1 cellular context compared by ENCODE assay signal in the genomic region with DNA sequence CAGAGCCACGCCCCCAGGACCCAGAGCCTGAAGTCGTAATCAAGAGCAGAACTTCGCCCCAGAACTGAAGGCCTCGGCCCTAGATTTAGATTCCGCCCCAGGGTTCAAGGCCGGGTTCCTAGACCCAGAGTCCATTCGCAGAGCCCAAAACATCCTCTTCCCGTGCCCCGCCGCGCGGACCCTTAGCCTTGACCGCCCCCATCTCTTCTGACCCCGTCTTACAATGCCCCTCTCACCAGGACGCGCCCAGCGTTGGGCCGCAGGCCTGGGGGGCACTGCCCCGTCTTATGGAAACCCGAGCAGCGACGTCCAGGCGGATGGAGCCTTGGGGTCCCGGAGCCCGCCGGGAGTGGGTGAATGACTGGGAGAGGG.
TF ChIP-seq lines count a peak whose summit lies in the region.

No MANE protein-coding gene starts in this region.

TF ChIP-seq in HepG2, 621 proteins besides CTCF, POLR2A, EP300 and RAD21 (continued from another document and continues in another):
- TF ChIP-seq, protein P1, sequence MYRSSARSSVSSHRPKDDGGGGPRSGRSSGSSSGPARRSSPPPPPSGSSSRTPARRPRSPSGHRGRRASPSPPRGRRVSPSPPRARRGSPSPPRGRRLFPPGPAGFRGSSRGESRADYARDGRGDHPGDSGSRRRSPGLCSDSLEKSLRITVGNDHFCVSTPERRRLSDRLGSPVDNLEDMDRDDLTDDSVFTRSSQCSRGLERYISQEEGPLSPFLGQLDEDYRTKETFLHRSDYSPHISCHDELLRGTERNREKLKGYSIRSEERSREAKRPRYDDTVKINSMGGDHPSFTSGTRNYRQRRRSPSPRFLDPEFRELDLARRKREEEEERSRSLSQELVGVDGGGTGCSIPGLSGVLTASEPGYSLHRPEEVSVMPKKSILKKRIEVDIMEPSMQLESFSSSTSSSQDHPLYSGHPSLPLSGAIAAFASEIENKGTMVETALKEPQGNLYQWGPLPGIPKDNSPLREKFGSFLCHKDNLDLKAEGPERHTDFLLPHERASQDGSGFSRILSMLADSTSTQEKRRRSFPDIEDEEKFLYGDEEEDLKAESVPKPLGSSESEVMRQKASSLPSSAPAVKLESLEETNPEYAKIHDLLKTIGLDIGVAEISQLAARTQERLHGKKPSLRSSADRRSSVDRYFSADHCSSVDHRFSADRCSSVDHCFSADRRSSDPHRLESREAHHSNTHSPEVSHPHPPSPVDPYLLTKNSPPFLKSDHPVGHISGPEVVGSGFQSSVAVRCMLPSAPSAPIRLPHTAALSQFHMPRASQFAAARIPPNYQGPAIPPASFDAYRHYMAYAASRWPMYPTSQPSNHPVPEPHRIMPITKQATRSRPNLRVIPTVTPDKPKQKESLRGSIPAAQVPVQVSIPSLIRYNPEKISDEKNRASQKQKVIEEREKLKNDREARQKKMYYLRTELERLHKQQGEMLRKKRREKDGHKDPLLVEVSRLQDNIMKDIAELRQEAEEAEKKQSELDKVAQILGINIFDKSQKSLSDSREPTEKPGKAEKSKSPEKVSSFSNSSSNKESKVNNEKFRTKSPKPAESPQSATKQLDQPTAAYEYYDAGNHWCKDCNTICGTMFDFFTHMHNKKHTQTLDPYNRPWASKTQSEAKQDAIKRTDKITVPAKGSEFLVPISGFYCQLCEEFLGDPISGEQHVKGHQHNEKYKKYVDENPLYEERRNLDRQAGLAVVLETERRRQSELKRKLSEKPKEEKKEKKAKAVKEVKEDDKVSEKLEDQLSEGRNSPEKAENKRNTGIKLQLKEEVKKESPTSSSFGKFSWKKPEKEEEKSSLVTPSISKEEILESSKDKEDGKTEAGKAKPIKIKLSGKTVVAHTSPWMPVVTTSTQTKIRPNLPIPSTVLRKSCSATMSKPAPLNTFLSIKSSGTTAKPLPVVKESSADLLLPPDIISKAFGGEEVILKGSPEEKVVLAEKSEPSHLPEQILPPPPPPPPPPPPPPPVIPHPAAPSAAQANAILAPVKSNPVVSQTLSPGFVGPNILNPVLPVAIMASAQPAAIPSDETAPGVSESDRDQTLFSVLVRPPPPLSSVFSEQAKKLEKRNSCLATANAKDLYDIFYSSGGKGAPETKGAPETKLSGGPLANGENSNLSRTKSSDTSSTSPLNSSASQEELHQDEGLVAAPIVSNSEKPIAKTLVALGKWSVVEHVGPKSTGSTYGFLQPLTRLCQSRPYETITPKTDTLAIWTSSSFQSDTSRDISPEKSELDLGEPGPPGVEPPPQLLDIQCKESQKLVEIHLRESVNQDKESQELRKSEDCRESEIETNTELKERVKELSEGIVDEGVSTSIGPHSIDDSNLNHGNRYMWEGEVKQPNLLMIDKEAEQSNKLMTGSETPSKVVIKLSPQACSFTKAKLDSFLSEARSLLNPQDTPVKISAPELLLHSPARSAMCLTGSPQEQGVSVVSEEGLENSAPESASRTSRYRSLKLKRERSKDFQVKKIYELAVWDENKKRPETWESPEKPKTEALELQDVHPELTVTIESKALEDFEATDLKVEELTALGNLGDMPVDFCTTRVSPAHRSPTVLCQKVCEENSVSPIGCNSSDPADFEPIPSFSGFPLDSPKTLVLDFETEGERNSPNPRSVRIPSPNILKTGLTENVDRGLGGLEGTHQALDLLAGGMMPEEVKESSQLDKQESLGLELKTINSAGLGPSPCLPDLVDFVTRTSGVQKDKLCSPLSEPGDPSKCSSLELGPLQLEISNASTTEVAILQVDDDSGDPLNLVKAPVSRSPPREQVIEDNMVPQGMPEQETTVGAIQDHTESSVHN (CRISPR knock-in tag; IDR thresholded peaks at IDR 0.05): no peak
- TF ChIP-seq RBM39 (IDR thresholded peaks at IDR 0.05; ENCODE audit: low read depth, low read length, poor library complexity, severe bottlenecking): no peak
- no peak for TF ChIP-seq GTF2F1 (IDR thresholded peaks at IDR 0.05; ENCODE audit: low read length)
- TF ChIP-seq ZNF792 (CRISPR knock-in tag; IDR thresholded peaks at IDR 0.05): 0 out of 2 replicates have a peak, but pooled peaks have one; percentile 29
- TF ChIP-seq KAT7 (CRISPR knock-in tag; IDR thresholded peaks at IDR 0.05; ENCODE audit: borderline replicate concordance): no peak
- TF ChIP-seq FOXK2 (IDR thresholded peaks at IDR 0.05): no peak
- no peak for TF ChIP-seq ZNF24 (IDR thresholded peaks at IDR 0.05)
- no peak for TF ChIP-seq ZSCAN29 (CRISPR knock-in tag; conservative IDR thresholded peaks at IDR 0.05)
- TF ChIP-seq, protein P2, sequence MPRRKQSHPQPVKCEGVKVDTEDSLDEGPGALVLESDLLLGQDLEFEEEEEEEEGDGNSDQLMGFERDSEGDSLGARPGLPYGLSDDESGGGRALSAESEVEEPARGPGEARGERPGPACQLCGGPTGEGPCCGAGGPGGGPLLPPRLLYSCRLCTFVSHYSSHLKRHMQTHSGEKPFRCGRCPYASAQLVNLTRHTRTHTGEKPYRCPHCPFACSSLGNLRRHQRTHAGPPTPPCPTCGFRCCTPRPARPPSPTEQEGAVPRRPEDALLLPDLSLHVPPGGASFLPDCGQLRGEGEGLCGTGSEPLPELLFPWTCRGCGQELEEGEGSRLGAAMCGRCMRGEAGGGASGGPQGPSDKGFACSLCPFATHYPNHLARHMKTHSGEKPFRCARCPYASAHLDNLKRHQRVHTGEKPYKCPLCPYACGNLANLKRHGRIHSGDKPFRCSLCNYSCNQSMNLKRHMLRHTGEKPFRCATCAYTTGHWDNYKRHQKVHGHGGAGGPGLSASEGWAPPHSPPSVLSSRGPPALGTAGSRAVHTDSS (CRISPR knock-in tag; conservative IDR thresholded peaks at IDR 0.05): no peak
- TF ChIP-seq, protein P3, sequence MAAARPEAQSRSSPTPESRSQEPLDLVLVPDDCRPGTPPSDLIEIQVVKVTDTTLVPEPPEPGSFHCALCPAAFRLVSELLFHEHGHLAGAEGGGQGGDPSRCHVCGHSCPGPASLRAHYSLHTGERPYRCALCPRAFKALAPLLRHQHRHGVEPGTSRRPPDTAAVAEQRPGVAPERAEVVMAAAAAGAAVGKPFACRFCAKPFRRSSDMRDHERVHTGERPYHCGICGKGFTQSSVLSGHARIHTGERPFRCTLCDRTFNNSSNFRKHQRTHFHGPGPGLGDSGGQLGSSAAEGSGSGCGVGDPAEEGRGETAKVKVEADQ (CRISPR knock-in tag; IDR thresholded peaks at IDR 0.05; ENCODE audit: borderline replicate concordance): no peak
- TF ChIP-seq, protein P4, sequence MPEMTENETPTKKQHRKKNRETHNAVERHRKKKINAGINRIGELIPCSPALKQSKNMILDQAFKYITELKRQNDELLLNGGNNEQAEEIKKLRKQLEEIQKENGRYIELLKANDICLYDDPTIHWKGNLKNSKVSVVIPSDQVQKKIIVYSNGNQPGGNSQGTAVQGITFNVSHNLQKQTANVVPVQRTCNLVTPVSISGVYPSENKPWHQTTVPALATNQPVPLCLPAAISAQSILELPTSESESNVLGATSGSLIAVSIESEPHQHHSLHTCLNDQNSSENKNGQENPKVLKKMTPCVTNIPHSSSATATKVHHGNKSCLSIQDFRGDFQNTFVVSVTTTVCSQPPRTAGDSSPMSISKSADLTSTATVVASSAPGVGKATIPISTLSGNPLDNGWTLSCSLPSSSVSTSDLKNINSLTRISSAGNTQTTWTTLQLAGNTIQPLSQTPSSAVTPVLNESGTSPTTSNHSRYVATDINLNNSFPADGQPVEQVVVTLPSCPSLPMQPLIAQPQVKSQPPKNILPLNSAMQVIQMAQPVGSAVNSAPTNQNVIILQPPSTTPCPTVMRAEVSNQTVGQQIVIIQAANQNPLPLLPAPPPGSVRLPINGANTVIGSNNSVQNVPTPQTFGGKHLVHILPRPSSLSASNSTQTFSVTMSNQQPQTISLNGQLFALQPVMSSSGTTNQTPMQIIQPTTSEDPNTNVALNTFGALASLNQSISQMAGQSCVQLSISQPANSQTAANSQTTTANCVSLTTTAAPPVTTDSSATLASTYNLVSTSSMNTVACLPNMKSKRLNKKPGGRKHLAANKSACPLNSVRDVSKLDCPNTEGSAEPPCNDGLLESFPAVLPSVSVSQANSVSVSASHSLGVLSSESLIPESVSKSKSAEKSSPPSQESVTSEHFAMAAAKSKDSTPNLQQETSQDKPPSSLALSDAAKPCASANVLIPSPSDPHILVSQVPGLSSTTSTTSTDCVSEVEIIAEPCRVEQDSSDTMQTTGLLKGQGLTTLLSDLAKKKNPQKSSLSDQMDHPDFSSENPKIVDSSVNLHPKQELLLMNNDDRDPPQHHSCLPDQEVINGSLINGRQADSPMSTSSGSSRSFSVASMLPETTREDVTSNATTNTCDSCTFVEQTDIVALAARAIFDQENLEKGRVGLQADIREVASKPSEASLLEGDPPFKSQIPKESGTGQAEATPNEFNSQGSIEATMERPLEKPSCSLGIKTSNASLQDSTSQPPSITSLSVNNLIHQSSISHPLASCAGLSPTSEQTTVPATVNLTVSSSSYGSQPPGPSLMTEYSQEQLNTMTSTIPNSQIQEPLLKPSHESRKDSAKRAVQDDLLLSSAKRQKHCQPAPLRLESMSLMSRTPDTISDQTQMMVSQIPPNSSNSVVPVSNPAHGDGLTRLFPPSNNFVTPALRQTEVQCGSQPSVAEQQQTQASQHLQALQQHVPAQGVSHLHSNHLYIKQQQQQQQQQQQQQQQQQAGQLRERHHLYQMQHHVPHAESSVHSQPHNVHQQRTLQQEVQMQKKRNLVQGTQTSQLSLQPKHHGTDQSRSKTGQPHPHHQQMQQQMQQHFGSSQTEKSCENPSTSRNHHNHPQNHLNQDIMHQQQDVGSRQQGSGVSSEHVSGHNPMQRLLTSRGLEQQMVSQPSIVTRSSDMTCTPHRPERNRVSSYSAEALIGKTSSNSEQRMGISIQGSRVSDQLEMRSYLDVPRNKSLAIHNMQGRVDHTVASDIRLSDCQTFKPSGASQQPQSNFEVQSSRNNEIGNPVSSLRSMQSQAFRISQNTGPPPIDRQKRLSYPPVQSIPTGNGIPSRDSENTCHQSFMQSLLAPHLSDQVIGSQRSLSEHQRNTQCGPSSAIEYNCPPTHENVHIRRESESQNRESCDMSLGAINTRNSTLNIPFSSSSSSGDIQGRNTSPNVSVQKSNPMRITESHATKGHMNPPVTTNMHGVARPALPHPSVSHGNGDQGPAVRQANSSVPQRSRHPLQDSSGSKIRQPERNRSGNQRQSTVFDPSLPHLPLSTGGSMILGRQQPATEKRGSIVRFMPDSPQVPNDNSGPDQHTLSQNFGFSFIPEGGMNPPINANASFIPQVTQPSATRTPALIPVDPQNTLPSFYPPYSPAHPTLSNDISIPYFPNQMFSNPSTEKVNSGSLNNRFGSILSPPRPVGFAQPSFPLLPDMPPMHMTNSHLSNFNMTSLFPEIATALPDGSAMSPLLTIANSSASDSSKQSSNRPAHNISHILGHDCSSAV (CRISPR knock-in tag; IDR thresholded peaks at IDR 0.05; ENCODE audit: borderline replicate concordance): no peak
- TF ChIP-seq ZNF296 (CRISPR knock-in tag; conservative IDR thresholded peaks at IDR 0.05): no peak
- TF ChIP-seq CENPT (CRISPR knock-in tag; IDR thresholded peaks at IDR 0.05; ENCODE audit: low read depth): no peak
- no peak for TF ChIP-seq ZNF615 (CRISPR knock-in tag; IDR thresholded peaks at IDR 0.05; ENCODE audit: borderline replicate concordance)
- no peak for TF ChIP-seq DPF2 (CRISPR knock-in tag; IDR thresholded peaks at IDR 0.05; ENCODE audit: borderline replicate concordance, low read depth)
- no peak for TF ChIP-seq SRF (IDR thresholded peaks at IDR 0.05; ENCODE audit: low read depth, low read length)
- TF ChIP-seq ZNF431 (CRISPR knock-in tag; IDR thresholded peaks at IDR 0.05; ENCODE audit: borderline replicate concordance, low read depth): no peak
- TF ChIP-seq ARNT2 (CRISPR knock-in tag; IDR thresholded peaks at IDR 0.05; ENCODE audit: low read depth): no peak; the same call in 1 of the 2 replicates
- no peak for TF ChIP-seq NCOR1 (IDR thresholded peaks at IDR 0.05; ENCODE audit: borderline replicate concordance, low read length)
- TF ChIP-seq, protein P5, sequence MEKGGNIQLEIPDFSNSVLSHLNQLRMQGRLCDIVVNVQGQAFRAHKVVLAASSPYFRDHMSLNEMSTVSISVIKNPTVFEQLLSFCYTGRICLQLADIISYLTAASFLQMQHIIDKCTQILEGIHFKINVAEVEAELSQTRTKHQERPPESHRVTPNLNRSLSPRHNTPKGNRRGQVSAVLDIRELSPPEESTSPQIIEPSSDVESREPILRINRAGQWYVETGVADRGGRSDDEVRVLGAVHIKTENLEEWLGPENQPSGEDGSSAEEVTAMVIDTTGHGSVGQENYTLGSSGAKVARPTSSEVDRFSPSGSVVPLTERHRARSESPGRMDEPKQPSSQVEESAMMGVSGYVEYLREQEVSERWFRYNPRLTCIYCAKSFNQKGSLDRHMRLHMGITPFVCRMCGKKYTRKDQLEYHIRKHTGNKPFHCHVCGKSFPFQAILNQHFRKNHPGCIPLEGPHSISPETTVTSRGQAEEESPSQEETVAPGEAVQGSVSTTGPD (CRISPR knock-in tag; IDR thresholded peaks at IDR 0.05): no peak
- TF ChIP-seq ZNF556 (CRISPR knock-in tag; IDR thresholded peaks at IDR 0.05; ENCODE audit: borderline replicate concordance): no peak; the same call in 1 of the 2 replicates
- TF ChIP-seq, protein P6, sequence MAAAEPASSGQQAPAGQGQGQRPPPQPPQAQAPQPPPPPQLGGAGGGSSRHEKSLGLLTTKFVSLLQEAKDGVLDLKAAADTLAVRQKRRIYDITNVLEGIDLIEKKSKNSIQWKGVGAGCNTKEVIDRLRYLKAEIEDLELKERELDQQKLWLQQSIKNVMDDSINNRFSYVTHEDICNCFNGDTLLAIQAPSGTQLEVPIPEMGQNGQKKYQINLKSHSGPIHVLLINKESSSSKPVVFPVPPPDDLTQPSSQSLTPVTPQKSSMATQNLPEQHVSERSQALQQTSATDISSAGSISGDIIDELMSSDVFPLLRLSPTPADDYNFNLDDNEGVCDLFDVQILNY (CRISPR knock-in tag; conservative IDR thresholded peaks at IDR 0.05): no peak
- no peak for TF ChIP-seq MED13 (CRISPR knock-in tag; IDR thresholded peaks at IDR 0.05)
- TF ChIP-seq U2AF1 (optimal IDR thresholded peaks at IDR 0.05; ENCODE audit: low read depth, low read length): no peak
- TF ChIP-seq, protein P7, sequence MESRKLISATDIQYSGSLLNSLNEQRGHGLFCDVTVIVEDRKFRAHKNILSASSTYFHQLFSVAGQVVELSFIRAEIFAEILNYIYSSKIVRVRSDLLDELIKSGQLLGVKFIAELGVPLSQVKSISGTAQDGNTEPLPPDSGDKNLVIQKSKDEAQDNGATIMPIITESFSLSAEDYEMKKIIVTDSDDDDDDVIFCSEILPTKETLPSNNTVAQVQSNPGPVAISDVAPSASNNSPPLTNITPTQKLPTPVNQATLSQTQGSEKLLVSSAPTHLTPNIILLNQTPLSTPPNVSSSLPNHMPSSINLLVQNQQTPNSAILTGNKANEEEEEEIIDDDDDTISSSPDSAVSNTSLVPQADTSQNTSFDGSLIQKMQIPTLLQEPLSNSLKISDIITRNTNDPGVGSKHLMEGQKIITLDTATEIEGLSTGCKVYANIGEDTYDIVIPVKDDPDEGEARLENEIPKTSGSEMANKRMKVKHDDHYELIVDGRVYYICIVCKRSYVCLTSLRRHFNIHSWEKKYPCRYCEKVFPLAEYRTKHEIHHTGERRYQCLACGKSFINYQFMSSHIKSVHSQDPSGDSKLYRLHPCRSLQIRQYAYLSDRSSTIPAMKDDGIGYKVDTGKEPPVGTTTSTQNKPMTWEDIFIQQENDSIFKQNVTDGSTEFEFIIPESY (CRISPR knock-in tag; IDR thresholded peaks at IDR 0.05): no peak
- TF ChIP-seq SMAD9 (CRISPR knock-in tag; IDR thresholded peaks at IDR 0.05): no peak
- TF ChIP-seq ZNF737 (CRISPR knock-in tag; IDR thresholded peaks at IDR 0.05; ENCODE audit: borderline replicate concordance): no peak
- TF ChIP-seq MAFF (IDR thresholded peaks at IDR 0.05; ENCODE audit: low read depth, low read length): no peak
- no peak for TF ChIP-seq ZNF136 (CRISPR knock-in tag; IDR thresholded peaks at IDR 0.05; ENCODE audit: low read depth)
- no peak for TF ChIP-seq ZNF816 (CRISPR knock-in tag; IDR thresholded peaks at IDR 0.05; ENCODE audit: borderline replicate concordance)
- TF ChIP-seq ZNF883 (CRISPR knock-in tag; IDR thresholded peaks at IDR 0.05; ENCODE audit: not compliant biosample characterization): no peak
- TF ChIP-seq ZNF530 (CRISPR knock-in tag; IDR thresholded peaks at IDR 0.05; ENCODE audit: low read depth): no peak
- no peak for TF ChIP-seq SP1 (IDR thresholded peaks at IDR 0.05)
- no peak for TF ChIP-seq SP1 (CRISPR knock-in tag; IDR thresholded peaks at IDR 0.05)
- no peak for TF ChIP-seq RCOR2 (CRISPR knock-in tag; IDR thresholded peaks at IDR 0.05)
